In the genomic region with DNA sequence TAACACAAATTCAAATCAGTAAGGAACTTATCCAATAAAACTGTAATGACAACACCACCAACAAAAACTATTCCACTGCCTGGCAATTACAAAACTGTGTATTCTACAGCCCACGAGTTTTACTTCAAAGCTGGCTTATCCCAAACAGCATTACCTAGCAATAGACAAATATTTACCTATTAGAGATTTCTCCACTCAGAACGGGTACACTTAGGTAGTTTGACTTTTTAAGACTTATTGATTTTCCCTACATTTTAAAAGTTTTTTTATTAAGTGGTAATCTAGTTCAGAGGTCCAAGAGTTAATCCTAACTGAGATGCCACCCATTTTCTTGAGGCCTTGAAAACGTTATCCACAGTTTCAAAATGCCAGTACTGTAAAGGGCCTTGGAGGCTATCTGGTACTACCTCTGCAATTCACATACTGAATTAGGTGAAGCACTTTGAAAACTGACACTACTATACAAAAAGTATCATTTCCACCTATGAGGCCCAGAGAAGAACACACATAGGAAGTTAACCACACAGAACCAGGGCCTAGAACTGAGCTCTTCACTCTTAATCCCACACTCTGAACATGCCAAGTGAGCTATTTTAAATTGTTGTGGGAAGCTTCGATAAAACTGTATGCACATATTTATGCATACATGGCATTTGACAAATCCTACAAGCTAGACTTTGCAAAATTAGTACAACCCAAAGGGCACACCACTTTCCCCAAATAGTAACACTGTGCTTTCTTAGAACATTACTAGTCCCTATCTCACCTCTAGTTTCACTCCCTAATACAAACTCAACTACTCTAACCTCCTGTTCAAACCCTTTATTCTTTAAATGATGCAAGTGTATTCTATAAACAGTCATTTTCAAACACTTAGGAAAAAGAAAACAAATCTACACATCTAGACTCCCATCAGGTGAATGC, we compare ENCODE assay signal across 9 cellular contexts. TPM values are rescaled to one million over a fixed set of nuclear protein-coding genes. Genes with fewer than 3 reads are reported as not detected.
DNase-seq lines count a peak whose midpoint lies in the region; ATAC-seq and TF ChIP-seq lines count a peak whose summit lies in the region.
"Had no signal": no experiment of that assay in that cellular context is flagged by ENCODE, and none has a peak within 500 bp of the region (broad histone marks: within the 10 kb centered on the region; RNA-seq: fewer than 3 reads in every experiment).

No MANE protein-coding gene starts in this region.

- no peak for TF ChIP-seq POLR2A in esophagus muscularis mucosa (IDR thresholded peaks at IDR 0.05; ENCODE audit: low read depth)

- 22% methylated on average over 4 of the region's 4 CpGs for WGBS in esophagus muscularis mucosa
- WGBS in psoas muscle, 3 donors, result 20 to 33% (median 24%) methylated on average over 4 of the region's 4 CpGs

- intact Hi-C loops in esophagus muscularis mucosa (cut with DNase I) (loop anchor here (10.0 kb wide), 1 partner anchor 65 kb away; the partner anchor contains the start of gene RANBP3L), psoas muscle (cut with DNase I) (loop anchor here in 1 of 2 donors (5.0 to 10.0 kb wide), 2 partner anchors 63 to 635 kb away; partner anchors contain the start of genes NIPBL and RANBP3L), posterior cingulate gyrus (cut with DNase I) (loop anchor here (5.0 kb wide), 2 partner anchors 87 to 638 kb away; partner anchors contain the start of genes LMBRD2, NIPBL and SKP2)

- H3K9me3 ChIP-seq in esophagus muscularis mucosa (no peaks in the 10 kb centered on the region), psoas muscle (no peaks in the 10 kb centered on the region)

- TF ChIP-seq CTCF in GM12865 (IDR thresholded peaks at IDR 0.05; ENCODE audit: insufficient read depth, low read depth, low read length, missing control alignments), result no peak
- no peak for TF ChIP-seq CTCF in esophagus muscularis mucosa (IDR thresholded peaks at IDR 0.05)
- TF ChIP-seq CTCF in psoas muscle (IDR thresholded peaks at IDR 0.05), result no peak

- TF ChIP-seq EP300 in esophagus muscularis mucosa (IDR thresholded peaks at IDR 0.05), result no peak

- DNase-seq in GM12865 (ENCODE audit: low read depth), result peak; percentile 7
- DNase-seq in OCI-M1 (lab: John Stamatoyannopoulos, UW), result peak; percentile 37
- no peak for DNase-seq in esophagus muscularis mucosa (ENCODE audit: extremely low spot score)
- no peak for DNase-seq in psoas muscle
- DNase-seq in NCI-H1105 (lab: John Stamatoyannopoulos, UW), result no peak
- no peak for DNase-seq in posterior cingulate gyrus
- no peak for DNase-seq in AG20443 (ENCODE audit: low spot score)
- no peak for DNase-seq in NCI-H2081 (lab: John Stamatoyannopoulos, UW)
- DNase-seq: NCI-H1436 treated with DMSO at 0.1 percent for 48 hours had no signal

- H3K27ac ChIP-seq in esophagus muscularis mucosa (replicated peaks in 1 of 4) (peak overlapping the region; percentile 97 to 99 (median 99)), psoas muscle (peak overlapping the region; percentile 96)

- H3K4me3 ChIP-seq in GM12865 (ENCODE audit: low read depth, low read length), result no peak overlapping the region
- peak overlapping the region; percentile 90 to 99 (median 95) for H3K4me3 ChIP-seq in esophagus muscularis mucosa
- peak overlapping the region; percentile 91 for H3K4me3 ChIP-seq in psoas muscle

- no peaks in the 10 kb centered on the region for H3K36me3 ChIP-seq in esophagus muscularis mucosa
- H3K36me3 ChIP-seq in psoas muscle (ENCODE audit: insufficient read depth in 1 of 2, low read depth in 1 of 2), result no peaks in the 10 kb centered on the region

- no peaks in the 10 kb centered on the region for H3K27me3 ChIP-seq in esophagus muscularis mucosa
- no peaks in the 10 kb centered on the region for H3K27me3 ChIP-seq in psoas muscle (ENCODE audit: insufficient read depth in 3 of 3, low read length in 2 of 3)

- H3K4me1 ChIP-seq in esophagus muscularis mucosa (peaks cover 41 to 64% (median 57%) of the 10 kb centered on the region in 4 donors), psoas muscle (peaks cover 48% of the 10 kb centered on the region)

- no peak for ATAC-seq in psoas muscle

RNA-seq across cellular contexts. Expression of gene NADK2, which starts 2.1 kb away (rescaled TPM):
- 10 to 100 TPM; 44.6 to 74.8 (median 59.5) TPM for total RNA-seq in esophagus muscularis mucosa
- 10 to 100 TPM; 30.8 to 46.6 (median 35.2) TPM for total RNA-seq in psoas muscle
- 10 to 100 TPM; 13.4 to 31.7 (median 18.4) TPM for polyA plus RNA-seq in psoas muscle

Comparison
In these comparisons a context has a peak if more than half of its experiments do, and no peak if none do; other contexts are left out.
1. DNase-seq: peak in GM12865 (single experiment) and OCI-M1 (single experiment); none in esophagus muscularis mucosa (single experiment), psoas muscle (0 of 2), NCI-H1105 (single experiment), posterior cingulate gyrus (0 of 10), AG20443 (single experiment) and NCI-H2081 (0 of 2).